In the genomic region with DNA sequence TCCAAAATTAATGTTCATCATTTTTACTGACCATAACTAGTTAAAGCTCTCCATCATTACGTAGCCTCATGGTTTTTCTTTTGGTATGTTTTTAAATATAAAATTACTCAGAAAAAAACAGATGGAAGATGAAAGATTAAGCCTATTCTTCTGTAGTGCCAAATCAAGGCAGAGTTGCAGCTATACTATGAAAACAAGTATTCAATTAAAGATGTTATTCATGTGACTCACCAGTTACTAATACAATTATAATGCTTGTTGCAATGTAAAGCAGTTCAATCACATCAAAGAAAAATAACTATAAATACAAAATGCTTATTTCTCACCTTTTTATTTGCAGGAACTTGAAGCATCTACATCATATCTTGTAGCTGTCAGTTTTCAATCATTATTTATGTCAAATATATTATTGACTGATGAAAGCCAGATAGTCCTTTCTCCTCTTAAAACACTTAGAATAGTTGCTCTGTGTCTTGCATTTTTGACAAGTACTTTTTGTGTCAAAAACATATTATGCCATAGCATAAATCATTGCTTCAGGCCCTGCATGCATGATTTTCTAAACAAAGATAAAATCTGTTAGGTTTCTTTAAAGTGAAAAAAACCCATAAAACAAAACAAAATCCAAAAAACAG, we compare ENCODE assay signal across 1 cellular context.
TF ChIP-seq lines count a peak whose summit lies in the region.

No MANE protein-coding gene starts in this region.

TF ChIP-seq in IMR-90, 13 proteins besides CTCF, POLR2A, EP300 and RAD21 (continued from another document):
- TF ChIP-seq RFX5 (IDR thresholded peaks at IDR 0.05; ENCODE audit: low read depth, low read length) (no peak), MAZ (IDR thresholded peaks at IDR 0.05; ENCODE audit: borderline replicate concordance, low read depth, low read length) (no peak), BHLHE40 (IDR thresholded peaks at IDR 0.05; ENCODE audit: low read depth, low read length) (no peak), NFE2L2 (IDR thresholded peaks at IDR 0.05; ENCODE audit: low read depth, low read length) (no peak), SMC3 (IDR thresholded peaks at IDR 0.05; ENCODE audit: low read depth, low read length) (no peak), MXI1 (IDR thresholded peaks at IDR 0.05; ENCODE audit: borderline replicate concordance, low read depth, low read length) (no peak)
